In genomic region chr14:91911474-91912032, GRCh38 we compare ENCODE assay signal across 8 cellular contexts. TPM values are rescaled to one million over a fixed set of nuclear protein-coding genes. Genes with fewer than 3 reads are reported as not detected.
A peak's percentile ranks its signal among the peaks of the same experiment; 100 is the strongest.
DNase-seq lines count a peak whose midpoint lies in the region; ATAC-seq, FAIRE-seq and TF ChIP-seq lines count a peak whose summit lies in the region.

No MANE protein-coding gene starts in this region.

- dilution Hi-C loops in endothelial cell of umbilical vein (cut with MboI; ENCODE audit: extremely low pct_ligation_motif_present, low sequenced_read_pairs) = no loop called here

- no peaks in the 10 kb centered on the region for H3K79me2 ChIP-seq in endothelial cell of umbilical vein (ENCODE audit: control insufficient read depth, insufficient read depth, low read length)

- peak; percentile 25 to 62 for TF ChIP-seq CTCF in endothelial cell of umbilical vein (IDR thresholded peaks at IDR 0.05; ENCODE audit: extremely low read depth in 1 of 2, insufficient read depth in 1 of 2, low read depth in 1 of 2, low read length in 2 of 2)

- H3K36me3 Mint-ChIP-seq in natural killer cell treated with Interleukin-12 subunit alpha and Interleukin-12 subunit beta and Interleukin-15 and Interleukin-18, amount 100 ng/mL, for 72 hours = no peaks in the 10 kb centered on the region

- H3K9me3 Mint-ChIP-seq in natural killer cell treated with Interleukin-12 subunit alpha and Interleukin-12 subunit beta and Interleukin-15 and Interleukin-18, amount 100 ng/mL, for 72 hours = no peaks in the 10 kb centered on the region

- ATAC-seq in natural killer cell treated with Interleukin-12 subunit alpha and Interleukin-12 subunit beta and Interleukin-15 and Interleukin-18, amount 100 ng/mL, for 72 hours = peak; percentile 63 to 75
- no peak for ATAC-seq in HG02610 (IDR thresholded peaks at IDR 0.05; ENCODE audit: unreplicated experiment)

- DNase-seq in DMS153 (lab: John Stamatoyannopoulos, UW) (peak; percentile 42), H7 (peak; percentile 85), NCI-H2196 treated with DMSO at 0.1 percent for 48 hours (lab: John Stamatoyannopoulos, UW; ENCODE audit: unreplicated experiment) (peak; percentile 5), endothelial cell of umbilical vein (ENCODE audit: low read depth, low spot score) (peak; percentile 49), GOT3 (lab: John Stamatoyannopoulos, UW) (no peak)
- DNase-seq in activated CD4-positive, alpha-beta T cell treated with anti-CD3 and anti-CD28 coated beads, Interleukin-2, amount 50 U/mL, for 1 hour = peak; percentile 30
- DNase-seq in natural killer cell treated with Interleukin-12 subunit alpha and Interleukin-12 subunit beta and Interleukin-15 and Interleukin-18, amount 100 ng/mL, for 72 hours (ENCODE audit: low spot score) = no peak

- H4K20me1 ChIP-seq in endothelial cell of umbilical vein (replicated peaks; ENCODE audit: control insufficient read depth, extremely low read depth, insufficient read depth, low read length) = no peaks in the 10 kb centered on the region

- H3K9me1 ChIP-seq in endothelial cell of umbilical vein (replicated peaks; ENCODE audit: control insufficient read depth, extremely low read depth, insufficient read depth, low read length) = no peaks in the 10 kb centered on the region

- H3K4me3 Mint-ChIP-seq in natural killer cell treated with Interleukin-12 subunit alpha and Interleukin-12 subunit beta and Interleukin-15 and Interleukin-18, amount 100 ng/mL, for 72 hours = no peak overlapping the region

- FAIRE-seq in endothelial cell of umbilical vein (lab: Jason Lieb, UNC) = peak; percentile 74

- no peaks in the 10 kb centered on the region for H3K36me3 ChIP-seq in H7 (replicated peaks; ENCODE audit: control insufficient read depth, insufficient read depth, low read length)
- no peaks in the 10 kb centered on the region for H3K36me3 ChIP-seq in endothelial cell of umbilical vein (ENCODE audit: control insufficient read depth in 2 of 2, extremely low read depth in 1 of 2, insufficient read depth in 2 of 2, low read length in 2 of 2)

- peak overlapping the region; percentile 44 for H2AFZ ChIP-seq in endothelial cell of umbilical vein (ENCODE audit: low read depth, low read length)

- BruUV-seq in endothelial cell of umbilical vein (replicated peaks; lab: Mats Ljungman, UMichigan) = no TSS peak

- peaks cover 32 to 33% of the 10 kb centered on the region in 2 donors for H3K4me1 Mint-ChIP-seq in natural killer cell treated with Interleukin-12 subunit alpha and Interleukin-12 subunit beta and Interleukin-15 and Interleukin-18, amount 100 ng/mL, for 72 hours (ENCODE audit: low read depth in 2 of 2)

- H3K27me3 ChIP-seq in H7 (ENCODE audit: control insufficient read depth, insufficient read depth, low read length) (no peaks in the 10 kb centered on the region), endothelial cell of umbilical vein (ENCODE audit: control insufficient read depth in 2 of 2, insufficient read depth in 2 of 2, low read length in 2 of 2) (no peaks in the 10 kb centered on the region)

- intact Hi-C loops in endothelial cell of umbilical vein (cut with micrococcal nuclease) = loop anchor here (1.0 kb wide), 1 partner anchor 261 kb away; no protein-coding TSS in a partner anchor

- no peak overlapping the region for H3K4me3 ChIP-seq in H7 (ENCODE audit: insufficient read depth, low read depth, low read length)
- H3K4me3 ChIP-seq in endothelial cell of umbilical vein (replicated peaks in 1 of 3; ENCODE audit: insufficient read depth in 1 of 3, low read depth in 1 of 3, low read length in 3 of 3) = no peak overlapping the region

- POLR2A ChIA-PET in endothelial cell of umbilical vein (lab: Charles Lee) = no interaction called here

- no peak overlapping the region for H3K27ac Mint-ChIP-seq in natural killer cell treated with Interleukin-12 subunit alpha and Interleukin-12 subunit beta and Interleukin-15 and Interleukin-18, amount 100 ng/mL, for 72 hours

- no peaks in the 10 kb centered on the region for H3K4me1 ChIP-seq in endothelial cell of umbilical vein (ENCODE audit: control insufficient read depth, extremely low read depth, insufficient read depth, low read length)

- no peaks in the 10 kb centered on the region for H3K9me3 ChIP-seq in endothelial cell of umbilical vein (replicated peaks; ENCODE audit: control insufficient read depth, insufficient read depth, low read length)

- CTCF ChIA-PET in endothelial cell of umbilical vein (lab: Charles Lee) = interaction anchor here (0.7 to 4.1 kb wide), 16 partner anchors 9 to 1682 kb away, joined by 3 to 30 read pairs (median 4); no protein-coding TSS in a partner anchor

- H3K9ac ChIP-seq in endothelial cell of umbilical vein (replicated peaks; ENCODE audit: extremely low read depth, insufficient read depth, low read length) = no peak overlapping the region

- H3K27me3 Mint-ChIP-seq in natural killer cell treated with Interleukin-12 subunit alpha and Interleukin-12 subunit beta and Interleukin-15 and Interleukin-18, amount 100 ng/mL, for 72 hours = peaks cover 0 to 3% of the 10 kb centered on the region in 2 donors

- TF ChIP-seq POLR2A in endothelial cell of umbilical vein (IDR thresholded peaks at IDR 0.05; ENCODE audit: low read depth, low read length) = no peak

- no peak overlapping the region for H3K27ac ChIP-seq in endothelial cell of umbilical vein (ENCODE audit: insufficient read depth, low read depth, low read length)

- H3K4me2 ChIP-seq in endothelial cell of umbilical vein (ENCODE audit: insufficient read depth, low read length) = no peak overlapping the region

TF ChIP-seq in endothelial cell of umbilical vein, 7 proteins besides CTCF, POLR2A, EP300 and RAD21:
- no peak for TF ChIP-seq FOS (IDR thresholded peaks at IDR 0.05; ENCODE audit: borderline replicate concordance, insufficient read depth, low read length)
- TF ChIP-seq EZH2 (IDR thresholded peaks at IDR 0.05; ENCODE audit: borderline replicate concordance, low read depth, low read length, severe bottlenecking) = no peak
- no peak for TF ChIP-seq MAX (IDR thresholded peaks at IDR 0.05; ENCODE audit: insufficient read depth, insufficient read length)
- no peak for TF ChIP-seq JUN (IDR thresholded peaks at IDR 0.05; ENCODE audit: borderline replicate concordance, insufficient read depth, insufficient read length, low read depth)
- no peak for TF ChIP-seq MYC (IDR thresholded peaks at IDR 0.05; ENCODE audit: low read depth, low read length)
- TF ChIP-seq GATA2 (IDR thresholded peaks at IDR 0.05; ENCODE audit: insufficient read depth, insufficient read length, low read depth, low read length) = no peak
- TF ChIP-seq POLR2AphosphoS5 (IDR thresholded peaks at IDR 0.05; ENCODE audit: insufficient read depth, low read depth, low read length) = no peak
TF ChIP-seq in endothelial cell of umbilical vein: peak in this region for 0.

RNA-seq across cellular contexts. Expression of gene FBLN5, which starts 35.9 kb away (rescaled TPM):
- total RNA-seq in H7 (2014; rRNA removed; shearing (Covaris generic)) = 1.4 and 2.3 TPM in 2 replicates
- 27.6 and 44.9 TPM in 2 replicates for total RNA-seq in endothelial cell of umbilical vein
- 33.1 and 35.7 TPM in 2 replicates for polyA plus RNA-seq in endothelial cell of umbilical vein
- polyA plus RNA-seq in endothelial cell of umbilical vein (2011; cell fraction: cytosol; rRNA removed) = 29.9 and 30.3 TPM in 2 replicates
- polyA plus RNA-seq in endothelial cell of umbilical vein (2011; cell fraction: nucleus; rRNA removed) = 18.9 and 20.4 TPM in 2 replicates
- 13.2 and 50.7 TPM in 2 replicates for polyA plus RNA-seq in endothelial cell of umbilical vein (2012)
- 35.1 and 65.1 TPM in 2 replicates for polyA minus RNA-seq in endothelial cell of umbilical vein
- 3.6 TPM for polyA minus RNA-seq in endothelial cell of umbilical vein (2011; cell fraction: cytosol; rRNA and poly(A)+ RNA removed)
- 10.9 and 11.2 TPM in 2 replicates for polyA minus RNA-seq in endothelial cell of umbilical vein (2011; cell fraction: nucleus; rRNA and poly(A)+ RNA removed)
- not detected for total RNA-seq in natural killer cell treated with Interleukin-12 subunit alpha and Interleukin-12 subunit beta and Interleukin-15 and Interleukin-18, amount 100 ng/mL, for 72 hours

RNA-seq across cellular contexts. Expression of gene TC2N, which starts 44.2 kb away (rescaled TPM):
- 6.7 and 11.5 TPM in 2 replicates for total RNA-seq in H7 (2014; rRNA removed; shearing (Covaris generic))
- total RNA-seq in endothelial cell of umbilical vein = 0.40 TPM in 1 of 2 replicates, not detected in the other
- polyA plus RNA-seq in endothelial cell of umbilical vein = 0.08 TPM in 1 of 2 replicates, not detected in the other
- not detected in 2 replicates for polyA plus RNA-seq in endothelial cell of umbilical vein (2011; cell fraction: cytosol; rRNA removed)
- 0.07 and 0.18 TPM in 2 replicates for polyA plus RNA-seq in endothelial cell of umbilical vein (2011; cell fraction: nucleus; rRNA removed)
- not detected in 2 replicates for polyA plus RNA-seq in endothelial cell of umbilical vein (2012)
- 1.3 and 1.4 TPM in 2 replicates for polyA minus RNA-seq in endothelial cell of umbilical vein
- 9.2 TPM for polyA minus RNA-seq in endothelial cell of umbilical vein (2011; cell fraction: cytosol; rRNA and poly(A)+ RNA removed)
- 0.43 and 1.2 TPM in 2 replicates for polyA minus RNA-seq in endothelial cell of umbilical vein (2011; cell fraction: nucleus; rRNA and poly(A)+ RNA removed)
- total RNA-seq in natural killer cell treated with Interleukin-12 subunit alpha and Interleukin-12 subunit beta and Interleukin-15 and Interleukin-18, amount 100 ng/mL, for 72 hours = 10 to 100 TPM in 1 of 2 donors, 1 to 10 TPM in 1; 6.9 to 12.0 TPM

Comparison
In these comparisons a context has a peak if more than half of its experiments do, and no peak if none do; other contexts are left out.
1. DNase-seq: peak in DMS153 (single experiment), H7 (single experiment), NCI-H2196 treated with DMSO at 0.1 percent for 48 hours (single experiment), activated CD4-positive, alpha-beta T cell treated with anti-CD3 and anti-CD28 coated beads, Interleukin-2, amount 50 U/mL, for 1 hour (single experiment) and endothelial cell of umbilical vein (single experiment); none in natural killer cell treated with Interleukin-12 subunit alpha and Interleukin-12 subunit beta and Interleukin-15 and Interleukin-18, amount 100 ng/mL, for 72 hours (single experiment) and GOT3 (single experiment).